1 cellular context compared by ENCODE assay signal in the genomic region with DNA sequence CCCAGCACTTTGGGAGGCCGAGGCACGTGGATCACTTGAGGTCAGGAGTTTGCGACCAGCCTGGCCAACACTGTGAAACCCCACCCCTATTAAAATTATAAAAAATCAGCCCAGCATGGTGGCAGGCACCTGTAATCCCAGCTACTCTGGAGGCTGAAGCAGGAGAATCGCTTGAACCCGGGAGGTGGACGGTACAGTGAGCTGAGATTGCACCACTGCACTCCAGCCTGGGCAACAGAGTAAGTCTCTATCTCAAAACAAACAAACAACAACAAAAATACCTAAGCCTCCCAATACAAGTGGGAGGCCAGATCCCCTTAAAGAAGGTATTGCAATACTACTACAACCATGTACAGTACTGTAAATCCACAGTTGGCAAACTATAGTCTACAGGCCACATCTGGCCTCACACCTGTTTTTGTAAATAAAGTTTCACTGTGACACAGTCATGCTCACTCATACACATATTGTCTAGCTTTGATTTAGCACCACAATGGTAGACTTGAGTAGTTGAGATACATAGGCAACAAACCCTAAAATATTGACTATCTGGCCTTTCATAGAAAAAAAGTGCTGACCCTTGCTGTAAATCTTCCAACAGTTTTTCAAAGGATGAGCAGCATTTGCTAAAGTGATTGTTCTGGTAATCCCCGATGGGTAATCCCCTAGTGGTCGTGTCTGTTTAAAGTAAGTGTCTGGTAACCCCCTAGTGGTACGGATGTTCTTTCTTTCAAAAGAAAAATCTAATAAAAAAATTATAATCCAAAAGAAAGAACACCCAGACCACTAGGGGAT.
TF ChIP-seq lines count a peak whose summit lies in the region.

No MANE protein-coding gene starts in this region.

TF ChIP-seq in IMR-90, 13 proteins besides CTCF, POLR2A, EP300 and RAD21:
- peak; percentile 51 for TF ChIP-seq MAFK (IDR thresholded peaks at IDR 0.05; ENCODE audit: low read depth, low read length)
- TF ChIP-seq, protein P1, sequence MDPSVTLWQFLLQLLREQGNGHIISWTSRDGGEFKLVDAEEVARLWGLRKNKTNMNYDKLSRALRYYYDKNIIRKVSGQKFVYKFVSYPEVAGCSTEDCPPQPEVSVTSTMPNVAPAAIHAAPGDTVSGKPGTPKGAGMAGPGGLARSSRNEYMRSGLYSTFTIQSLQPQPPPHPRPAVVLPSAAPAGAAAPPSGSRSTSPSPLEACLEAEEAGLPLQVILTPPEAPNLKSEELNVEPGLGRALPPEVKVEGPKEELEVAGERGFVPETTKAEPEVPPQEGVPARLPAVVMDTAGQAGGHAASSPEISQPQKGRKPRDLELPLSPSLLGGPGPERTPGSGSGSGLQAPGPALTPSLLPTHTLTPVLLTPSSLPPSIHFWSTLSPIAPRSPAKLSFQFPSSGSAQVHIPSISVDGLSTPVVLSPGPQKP (IDR thresholded peaks at IDR 0.05; ENCODE audit: borderline replicate concordance, low read depth, low read length) = no peak
